9 cellular contexts compared by ENCODE assay signal in the genomic region with DNA sequence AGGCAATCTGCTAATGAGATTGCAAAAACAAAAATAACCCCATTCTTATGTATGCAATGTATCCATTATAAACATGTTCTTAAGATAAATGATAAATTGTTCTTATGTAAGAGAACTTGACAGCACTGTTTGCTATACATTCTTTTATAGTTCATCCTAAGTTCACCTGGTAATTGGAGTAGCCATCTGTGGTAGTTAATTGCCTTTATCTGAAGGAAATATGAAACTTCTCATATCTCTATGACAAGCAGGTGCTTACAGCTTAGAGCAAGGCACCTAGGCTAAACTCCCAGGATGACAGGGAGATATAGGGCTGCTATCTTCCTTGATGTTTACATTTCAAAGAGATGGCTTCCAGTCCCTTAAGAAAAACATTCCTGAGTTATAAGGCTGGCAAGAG. TPM values are rescaled to one million over a fixed set of nuclear protein-coding genes. Genes with fewer than 3 reads are reported as not detected.
"Had no signal": no experiment of that assay in that cellular context is flagged by ENCODE, and none has a peak within 500 bp of the region (broad histone marks: within the 10 kb centered on the region; RNA-seq: fewer than 3 reads in every experiment).

No MANE protein-coding gene starts in this region.

- H3K36me3 ChIP-seq: ascending aorta had no signal

- H3K4me3 Mint-ChIP-seq: activated T-helper 1 cell treated with anti-CD3 and anti-CD28 coated beads, Interleukin-12 subunit alpha, Interleukin-12 subunit beta, Interleukin-2, Interleukin-4 antibody, amounts not matched to agents 30 ng/mL and 10 ng/mL and 1 ng/mL, durations not matched to agents 14 hours and 24 hours and 36 hours; endodermal cell had no signal

- H3K4me1 ChIP-seq: ascending aorta, parathyroid adenoma had no signal

- H3K4me1 Mint-ChIP-seq: endodermal cell had no signal

- DNase-seq: activated CD4-positive, alpha-beta T cell treated with anti-CD3 and anti-CD28 coated beads for 4 hours; activated naive CD4-positive, alpha-beta T cell; endodermal cell; erythroblast; stimulated activated CD4-positive, alpha-beta T cell treated with anti-CD3 and anti-CD28 coated beads, Interleukin-15, amount 100 ng/mL, for 24 hours; stimulated activated CD4-positive, alpha-beta T cell treated with anti-CD3 and anti-CD28 coated beads, Interleukin-4, amount 100 ng/mL, for 4 hours had no signal

- H3K27me3 ChIP-seq: ascending aorta had no signal

- H3K27ac Mint-ChIP-seq: activated T-helper 1 cell treated with anti-CD3 and anti-CD28 coated beads, Interleukin-12 subunit alpha, Interleukin-12 subunit beta, Interleukin-2, Interleukin-4 antibody, amounts not matched to agents 30 ng/mL and 10 ng/mL and 1 ng/mL, durations not matched to agents 14 hours and 24 hours and 36 hours; endodermal cell had no signal

- H3K4me3 ChIP-seq: ascending aorta had no signal

RNA-seq across cellular contexts. Expression of gene USP27X, which starts 21.8 kb away (rescaled TPM):
- total RNA-seq: ascending aorta had no signal
